ENCODE assay signal across 24 cellular contexts in the genomic region with DNA sequence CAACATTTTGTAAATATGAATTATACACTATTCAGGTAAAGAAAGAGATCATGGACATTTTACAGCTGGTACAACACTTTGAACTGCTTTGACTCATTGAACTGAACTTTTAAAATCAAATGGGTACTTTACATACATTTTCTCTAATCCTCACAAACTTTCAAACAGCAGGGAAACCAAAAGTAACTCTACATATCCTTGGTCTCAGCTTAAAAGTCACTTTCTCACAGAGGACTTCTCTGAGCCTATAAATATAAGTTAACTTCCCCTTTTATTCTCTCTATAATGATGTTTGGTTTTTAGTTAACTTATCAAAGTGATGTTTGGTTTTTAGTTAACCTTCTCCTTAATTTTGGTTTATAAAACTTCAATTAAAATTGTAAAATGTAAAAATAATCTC.
DNase-seq lines count a peak whose midpoint lies in the region; ATAC-seq, FAIRE-seq and TF ChIP-seq lines count a peak whose summit lies in the region.
"Had no signal": no experiment of that assay in that cellular context is flagged by ENCODE, and none has a peak within 500 bp of the region (broad histone marks: within the 10 kb centered on the region; RNA-seq: fewer than 3 reads in every experiment).

No MANE protein-coding gene starts in this region.

- TF ChIP-seq CTCF in pancreas (IDR thresholded peaks at IDR 0.05), result no peak

- no peaks in the 10 kb centered on the region for H3K9me3 ChIP-seq in pancreas
- H3K9me3 ChIP-seq: uterus had no signal

- no peaks in the 10 kb centered on the region for H3K36me3 ChIP-seq in pancreas
- H3K36me3 ChIP-seq: uterus had no signal

- no peak overlapping the region for H3K27ac ChIP-seq in pancreas
- H3K27ac ChIP-seq: foreskin keratinocyte, SK-N-MC, skin epidermis, uterus had no signal

- ATAC-seq in GM18520 (IDR thresholded peaks at IDR 0.05; ENCODE audit: unreplicated experiment) (peak; percentile 30), GM21390 (IDR thresholded peaks at IDR 0.05; ENCODE audit: unreplicated experiment) (peak; percentile 44), HG03432 (IDR thresholded peaks at IDR 0.05; ENCODE audit: unreplicated experiment) (peak; percentile 47), pancreas (no peak), GM18858 (IDR thresholded peaks at IDR 0.05; ENCODE audit: unreplicated experiment) (no peak)
- ATAC-seq: activated CD8-positive, alpha-beta memory T cell treated with anti-CD3 and anti-CD28 coated beads, Interleukin-2, amount 10 ng/mL, durations not matched to agents 7 days and 5 days; foreskin keratinocyte; left cardiac atrium; natural killer cell; Panc1 had no signal

- DNase-seq in pancreas (no peak), UCSD-AML1 (lab: John Stamatoyannopoulos, UW; ENCODE audit: unreplicated experiment) (no peak), iPS-NIHi7 (ENCODE audit: extremely low spot score) (no peak)
- DNase-seq: activated CD8-positive, alpha-beta memory T cell treated with anti-CD3 and anti-CD28 coated beads, Interleukin-2, amount 10 ng/mL, durations not matched to agents 7 days and 5 days; dermis blood vessel endothelial cell; foreskin keratinocyte; left cardiac atrium; natural killer cell; NCI-H146; NCI-H2171 treated with DMSO at 0.1 percent for 48 hours; NCI-H748 treated with DMSO at 0.1 percent for 48 hours; posterior cingulate gyrus; stimulated activated CD4-positive, alpha-beta T cell treated with anti-CD3 and anti-CD28 coated beads, Interleukin-4, amount 100 ng/mL, for 4 hours; T1000; uterus had no signal

- H3K27me3 ChIP-seq in pancreas, result no peaks in the 10 kb centered on the region
- H3K27me3 ChIP-seq: foreskin keratinocyte, uterus had no signal

- no peak overlapping the region for H3K4me3 ChIP-seq in pancreas
- H3K4me3 ChIP-seq: SK-N-MC, skin epidermis, uterus had no signal

- intact Hi-C loops in pancreas (cut with DNase I), result no loop called here

- H3K4me1 ChIP-seq in pancreas, result no peaks in the 10 kb centered on the region
- H3K4me1 ChIP-seq: foreskin keratinocyte, uterus had no signal

- peak; percentile 80 for FAIRE-seq in pancreas (lab: Jason Lieb, UNC)
- FAIRE-seq: G401.6, H1 had no signal

Comparison
In these comparisons a context has a peak if more than half of its experiments do, and no peak if none do; other contexts are left out.
1. ATAC-seq: peak in GM18520 (single experiment), GM21390 (single experiment) and HG03432 (single experiment); none in pancreas (0 of 4) and GM18858 (single experiment).